Comparison of ENCODE assay signal across 2 cellular contexts in genomic region chr7:41058986-41059741, GRCh38.
A peak's percentile ranks its signal among the peaks of the same experiment; 100 is the strongest.
TF ChIP-seq lines count a peak whose summit lies in the region.

No MANE protein-coding gene starts in this region.

TF ChIP-seq in liver, 16 proteins besides CTCF, POLR2A, EP300 and RAD21 (continued from another document):
- TF ChIP-seq REST (IDR thresholded peaks at IDR 0.05) = no peak
- no peak for TF ChIP-seq GABPA (IDR thresholded peaks at IDR 0.05 in 1 of 2, conservative IDR thresholded peaks at IDR 0.05 in 1 of 2)
- no peak for TF ChIP-seq ATF3 (IDR thresholded peaks at IDR 0.05)
- no peak for TF ChIP-seq EGR1 (IDR thresholded peaks at IDR 0.05; ENCODE audit: low read depth in 2 of 2)
- no peak for TF ChIP-seq NR2F2 (IDR thresholded peaks at IDR 0.05)
- peak; percentile 24 to 48 for TF ChIP-seq RXRA (IDR thresholded peaks at IDR 0.05)
- TF ChIP-seq FOXA1 (IDR thresholded peaks at IDR 0.05) = no peak
- TF ChIP-seq HNF4G (IDR thresholded peaks at IDR 0.05) = no peak
- TF ChIP-seq JUND (IDR thresholded peaks at IDR 0.05) = no peak
TF ChIP-seq in liver: peak in this region for 3.

TF ChIP-seq in HepG2, 621 proteins besides CTCF, POLR2A, EP300 and RAD21 (continued from another document):
- TF ChIP-seq DBP (CRISPR knock-in tag; IDR thresholded peaks at IDR 0.05; ENCODE audit: not compliant biosample characterization) = no peak
TF ChIP-seq in HepG2: peak in this region for 0.
